Comparison of ENCODE assay signal across 8 cellular contexts in the genomic region with DNA sequence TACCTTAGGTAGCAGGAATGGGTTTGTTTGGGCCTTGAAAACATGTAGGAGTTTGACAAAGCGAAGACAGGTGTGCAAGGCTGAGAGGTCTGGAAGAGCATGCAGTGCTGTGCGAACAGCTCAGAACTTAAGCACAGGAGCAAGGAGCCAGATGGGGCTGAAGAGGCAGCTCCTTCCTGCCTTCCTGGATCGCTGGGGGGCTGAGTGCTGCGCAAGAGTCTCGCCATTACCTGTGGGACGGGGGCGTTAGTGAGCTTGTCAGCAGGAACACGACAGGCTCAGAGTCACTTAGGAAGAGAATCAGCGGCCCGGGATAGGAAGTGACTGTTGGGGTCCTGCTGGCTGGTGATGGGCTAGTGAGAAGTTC. TPM values are rescaled to one million over a fixed set of nuclear protein-coding genes. Genes with fewer than 3 reads are reported as not detected.
DNase-seq lines count a peak whose midpoint lies in the region; ATAC-seq and TF ChIP-seq lines count a peak whose summit lies in the region.

No MANE protein-coding gene starts in this region.

- H3K4me3 ChIP-seq in CD8-positive, alpha-beta T cell (ENCODE audit: low read depth, low read length), result peak overlapping the region; percentile 99
- peak overlapping the region; percentile 51 for H3K4me3 ChIP-seq in iPS-18c (ENCODE audit: insufficient read depth, low read depth, low read length)

- H3K36me3 ChIP-seq in CD8-positive, alpha-beta T cell (ENCODE audit: insufficient read depth, low read length), result no peaks in the 10 kb centered on the region

- no peak for TF ChIP-seq CTCF in CD8-positive, alpha-beta T cell (IDR thresholded peaks at IDR 0.05)

- H3K4me1 Mint-ChIP-seq in CD8-positive, alpha-beta T cell (ENCODE audit: low read depth), result peaks cover 36% of the 10 kb centered on the region
- H3K4me1 Mint-ChIP-seq in activated naive CD8-positive, alpha-beta T cell treated with anti-CD3 and anti-CD28 coated beads for 36 hours, result peaks cover 28% of the 10 kb centered on the region

- intact Hi-C loops in CD8-positive, alpha-beta T cell (cut with DNase I, micrococcal nuclease), result loop anchor here (1.0 to 5.0 kb wide), 9 partner anchors 10 to 758 kb away; a partner anchor contains a TSS

- DNase-seq in CD8-positive, alpha-beta T cell, result peak in 3 of 7 experiments; percentile 5 to 45 (median 35)
- DNase-seq in activated naive CD8-positive, alpha-beta T cell treated with anti-CD3 and anti-CD28 coated beads for 36 hours, result peak; percentile 35
- no peak for DNase-seq in stimulated activated naive CD8-positive, alpha-beta T cell treated with anti-CD3 and anti-CD28 coated beads, Interleukin-15, Interleukin-2, amounts not matched to agents 100 U/mL and 50 U/mL, for 24 hours
- DNase-seq in D341Med (ENCODE audit: low spot score), result no peak

- H3K27me3 Mint-ChIP-seq in CD8-positive, alpha-beta T cell (ENCODE audit: low read depth), result no peaks in the 10 kb centered on the region
- no peaks in the 10 kb centered on the region for H3K27me3 Mint-ChIP-seq in activated naive CD8-positive, alpha-beta T cell treated with anti-CD3 and anti-CD28 coated beads for 36 hours

- peak; percentile 35 for ATAC-seq in CD8-positive, alpha-beta T cell
- ATAC-seq in HG02943 (IDR thresholded peaks at IDR 0.05; ENCODE audit: low read depth, unreplicated experiment) (peak; percentile 24), GM18873 (IDR thresholded peaks at IDR 0.05; ENCODE audit: low FRiP score, unreplicated experiment) (no peak), HG03432 (IDR thresholded peaks at IDR 0.05; ENCODE audit: unreplicated experiment) (no peak)
- peak; percentile 24 for ATAC-seq in stimulated activated naive CD8-positive, alpha-beta T cell treated with anti-CD3 and anti-CD28 coated beads, Interleukin-15, Interleukin-2, amounts not matched to agents 100 U/mL and 50 U/mL, for 24 hours

- H3K4me1 ChIP-seq in CD8-positive, alpha-beta T cell (ENCODE audit: insufficient read depth, low read length), result peaks cover 17% of the 10 kb centered on the region

- H3K27ac ChIP-seq in CD8-positive, alpha-beta T cell (ENCODE audit: low read depth, low read length), result peak overlapping the region; percentile 73

- H3K36me3 Mint-ChIP-seq in CD8-positive, alpha-beta T cell, result peaks cover 7% of the 10 kb centered on the region
- peaks cover 29% of the 10 kb centered on the region for H3K36me3 Mint-ChIP-seq in activated naive CD8-positive, alpha-beta T cell treated with anti-CD3 and anti-CD28 coated beads for 36 hours

- peak overlapping the region; percentile 94 for H3K4me3 Mint-ChIP-seq in CD8-positive, alpha-beta T cell
- H3K4me3 Mint-ChIP-seq in activated naive CD8-positive, alpha-beta T cell treated with anti-CD3 and anti-CD28 coated beads for 36 hours, result peak overlapping the region; percentile 91

- no peaks in the 10 kb centered on the region for H3K9me3 ChIP-seq in CD8-positive, alpha-beta T cell (ENCODE audit: low read length)
- no peaks in the 10 kb centered on the region for H3K9me3 ChIP-seq in iPS-18c (ENCODE audit: control insufficient read depth, insufficient read depth, low read length)

- POLR2A ChIA-PET in CD8-positive, alpha-beta T cell (lab: Charles Lee), result interaction anchor here (1.0 to 3.7 kb wide), 9 partner anchors 9 to 1007 kb away, joined by 3 to 23 read pairs (median 5); a partner anchor contains a TSS

- H3K9me3 Mint-ChIP-seq in CD8-positive, alpha-beta T cell, result no peaks in the 10 kb centered on the region
- no peaks in the 10 kb centered on the region for H3K9me3 Mint-ChIP-seq in activated naive CD8-positive, alpha-beta T cell treated with anti-CD3 and anti-CD28 coated beads for 36 hours

- CTCF ChIA-PET in CD8-positive, alpha-beta T cell (lab: Charles Lee), result interaction anchor here (0.7 to 4.4 kb wide), 9 partner anchors 7 to 883 kb away, joined by 3 to 55 read pairs (median 6); a partner anchor contains a TSS

- H3K27me3 ChIP-seq in CD8-positive, alpha-beta T cell (ENCODE audit: insufficient read depth, low read length), result no peaks in the 10 kb centered on the region

- H3K27ac Mint-ChIP-seq in CD8-positive, alpha-beta T cell, result peak overlapping the region; percentile 95
- peak overlapping the region; percentile 91 for H3K27ac Mint-ChIP-seq in activated naive CD8-positive, alpha-beta T cell treated with anti-CD3 and anti-CD28 coated beads for 36 hours

RNA-seq across cellular contexts. Expression of a gene that starts 0.5 kb away (rescaled TPM):
- total RNA-seq in CD8-positive, alpha-beta T cell, result 1 to 10 TPM; 1.4 TPM
- 10 to 100 TPM; 24.4 to 26.4 TPM for total RNA-seq in activated naive CD8-positive, alpha-beta T cell treated with anti-CD3 and anti-CD28 coated beads for 36 hours

RNA-seq across cellular contexts. Expression of a gene that starts 9.2 kb away (rescaled TPM):
- total RNA-seq in CD8-positive, alpha-beta T cell, result 1 to 10 TPM; 1.7 to 2.6 TPM
- total RNA-seq in activated naive CD8-positive, alpha-beta T cell treated with anti-CD3 and anti-CD28 coated beads for 36 hours, result 10 to 100 TPM; 10.1 to 14.1 TPM

RNA-seq across cellular contexts. Expression of a gene that starts 56.2 kb away (rescaled TPM):
- 100 to 1,000 TPM; 185 to 193 TPM for total RNA-seq in CD8-positive, alpha-beta T cell
- total RNA-seq in activated naive CD8-positive, alpha-beta T cell treated with anti-CD3 and anti-CD28 coated beads for 36 hours, result 10 to 100 TPM; 72.8 to 74.6 TPM

Comparison
In these comparisons a context has a peak if more than half of its experiments do, and no peak if none do; other contexts are left out.
1. ATAC-seq: peak in CD8-positive, alpha-beta T cell (single experiment), HG02943 (single experiment) and stimulated activated naive CD8-positive, alpha-beta T cell treated with anti-CD3 and anti-CD28 coated beads, Interleukin-15, Interleukin-2, amounts not matched to agents 100 U/mL and 50 U/mL, for 24 hours (single experiment); none in GM18873 (single experiment) and HG03432 (single experiment).
2. RNA of a gene that starts 0.5 kb away (total RNA-seq): 24.4 to 26.4 TPM in activated naive CD8-positive, alpha-beta T cell treated with anti-CD3 and anti-CD28 coated beads for 36 hours; 1.4 TPM in CD8-positive, alpha-beta T cell; every median in the first group is over 10 times any median in the second.